Comparison of ENCODE assay signal across 15 cellular contexts in the genomic region with DNA sequence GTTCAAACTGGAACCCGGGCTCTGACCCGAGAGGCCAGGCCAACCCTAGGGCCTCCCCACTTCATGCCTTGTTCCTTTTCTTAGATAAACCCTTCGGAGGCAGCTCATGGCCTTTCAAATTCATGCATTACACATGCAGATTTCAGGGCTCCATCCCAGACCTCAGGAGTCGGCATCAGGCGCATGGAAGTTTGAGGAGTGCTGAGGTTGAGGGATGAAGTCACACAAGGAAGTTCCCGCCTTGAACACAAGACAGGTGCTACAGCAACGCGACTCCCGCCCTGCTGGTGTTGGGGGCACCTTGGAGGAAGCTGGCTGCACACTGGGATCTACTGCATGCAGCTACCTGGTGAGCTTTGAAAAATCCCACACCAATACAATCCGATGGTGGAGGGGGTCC.
"Had no signal": no experiment of that assay in that cellular context is flagged by ENCODE, and none has a peak within 500 bp of the region (broad histone marks: within the 10 kb centered on the region; RNA-seq: fewer than 3 reads in every experiment).

No MANE protein-coding gene starts in this region.

- ATAC-seq: foreskin keratinocyte, left lobe of liver, natural killer cell, right cardiac atrium had no signal

- H3K4me1 Mint-ChIP-seq: natural killer cell had no signal

- H3K27me3 ChIP-seq: foreskin keratinocyte, ovary had no signal

- DNase-seq: erythroblast; foreskin keratinocyte; kidney glomerular epithelial cell; natural killer cell; ovary; right cardiac atrium; small intestine; stimulated activated CD4-positive, alpha-beta T cell treated with anti-CD3 and anti-CD28 coated beads, Interleukin-2, amount 100 ng/mL, for 48 hours; stimulated activated naive CD4-positive, alpha-beta T cell treated with Interleukin-2 at 50 U/mL for 16 hours; trophoblast cell had no signal

- H3K36me3 ChIP-seq: ovary had no signal

- H3K4me3 Mint-ChIP-seq: dendritic cell treated with granulocyte-macrophage colony-stimulating factor and Interleukin-4, amounts not matched to agents 40 ng/mL and 50 ng/mL, for 4 days; natural killer cell; neural crest cell had no signal

- H3K9me3 Mint-ChIP-seq: dendritic cell treated with granulocyte-macrophage colony-stimulating factor and Interleukin-4, amounts not matched to agents 40 ng/mL and 50 ng/mL, for 4 days; natural killer cell; neural crest cell had no signal

- H3K9me3 ChIP-seq: ovary had no signal

- H3K27ac ChIP-seq: foreskin keratinocyte, ovary had no signal

- FAIRE-seq: colon, endothelial cell of umbilical vein, small intestine had no signal

- H3K36me3 Mint-ChIP-seq: natural killer cell had no signal

- H3K4me3 ChIP-seq: ovary had no signal

- H3K27ac Mint-ChIP-seq: dendritic cell treated with granulocyte-macrophage colony-stimulating factor and Interleukin-4, amounts not matched to agents 40 ng/mL and 50 ng/mL, for 4 days; natural killer cell had no signal
